In genomic region chr1:228315945-228316588, GRCh38 we compare ENCODE assay signal across 1 cellular context.
TF ChIP-seq lines count a peak whose summit lies in the region.

No MANE protein-coding gene starts in this region.

TF ChIP-seq in HepG2, 621 proteins besides CTCF, POLR2A, EP300 and RAD21 (continued from another document):
- TF ChIP-seq ZNF143 (CRISPR knock-in tag; IDR thresholded peaks at IDR 0.05) (no peak), MYNN (CRISPR knock-in tag; IDR thresholded peaks at IDR 0.05; ENCODE audit: low read depth) (no peak), SKI (IDR thresholded peaks at IDR 0.05; ENCODE audit: partially characterized antibody) (no peak), ZNF850 (CRISPR knock-in tag; conservative IDR thresholded peaks at IDR 0.05) (no peak), MLLT10 (CRISPR knock-in tag; IDR thresholded peaks at IDR 0.05) (no peak), ZNF292 (CRISPR knock-in tag; IDR thresholded peaks at IDR 0.05; ENCODE audit: borderline replicate concordance, low read depth) (no peak), FOXK2 (IDR thresholded peaks at IDR 0.05) (no peak), ZNF775 (CRISPR knock-in tag; IDR thresholded peaks at IDR 0.05; ENCODE audit: borderline replicate concordance) (no peak), RFX1 (IDR thresholded peaks at IDR 0.05) (no peak), ZFP91 (CRISPR knock-in tag; IDR thresholded peaks at IDR 0.05; ENCODE audit: borderline replicate concordance) (no peak)
- TF ChIP-seq, protein P1, sequence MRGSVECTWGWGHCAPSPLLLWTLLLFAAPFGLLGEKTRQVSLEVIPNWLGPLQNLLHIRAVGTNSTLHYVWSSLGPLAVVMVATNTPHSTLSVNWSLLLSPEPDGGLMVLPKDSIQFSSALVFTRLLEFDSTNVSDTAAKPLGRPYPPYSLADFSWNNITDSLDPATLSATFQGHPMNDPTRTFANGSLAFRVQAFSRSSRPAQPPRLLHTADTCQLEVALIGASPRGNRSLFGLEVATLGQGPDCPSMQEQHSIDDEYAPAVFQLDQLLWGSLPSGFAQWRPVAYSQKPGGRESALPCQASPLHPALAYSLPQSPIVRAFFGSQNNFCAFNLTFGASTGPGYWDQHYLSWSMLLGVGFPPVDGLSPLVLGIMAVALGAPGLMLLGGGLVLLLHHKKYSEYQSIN (CRISPR knock-in tag; IDR thresholded peaks at IDR 0.05; ENCODE audit: borderline replicate concordance) = no peak
